Comparison of ENCODE assay signal across 9 cellular contexts in the genomic region with DNA sequence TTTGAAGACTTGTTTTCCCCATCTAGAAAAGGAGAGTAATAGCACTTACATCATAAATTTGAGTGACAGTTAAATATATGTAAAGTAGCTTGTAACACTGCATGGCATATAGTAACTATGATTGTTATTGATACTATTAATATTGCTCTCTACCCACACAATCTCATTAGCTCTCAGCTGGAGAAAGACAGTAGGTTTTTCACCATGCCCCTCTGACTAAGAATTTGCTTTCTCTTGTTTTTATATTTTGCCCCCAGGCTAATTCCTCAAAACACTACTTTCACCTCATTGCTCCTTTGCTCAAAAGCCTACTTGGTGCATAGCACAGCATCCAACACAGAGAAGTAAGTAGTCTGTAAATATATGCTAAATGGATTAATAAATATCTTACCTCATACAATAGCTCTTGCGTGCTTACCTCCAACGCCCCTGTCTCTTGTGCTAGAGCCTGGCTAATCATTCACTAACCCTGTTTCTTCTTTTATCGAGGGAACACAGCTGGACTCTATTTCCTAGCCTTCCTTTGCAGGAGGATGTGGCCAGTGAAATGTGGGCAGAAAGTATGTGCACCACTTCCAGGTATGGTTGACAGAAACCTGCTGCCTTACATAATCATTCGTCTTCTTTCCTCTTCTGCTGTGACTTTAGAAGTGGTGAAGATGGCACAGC.
A peak's percentile ranks its signal among the peaks of the same experiment; 100 is the strongest.
DNase-seq lines count a peak whose midpoint lies in the region; ATAC-seq, FAIRE-seq and TF ChIP-seq lines count a peak whose summit lies in the region.
"Had no signal": no experiment of that assay in that cellular context is flagged by ENCODE, and none has a peak within 500 bp of the region (broad histone marks: within the 10 kb centered on the region; RNA-seq: fewer than 3 reads in every experiment).

No MANE protein-coding gene starts in this region.

- CTCF ChIA-PET in HCT116 (lab: Charles Lee): no interaction called here

- H2AFZ ChIP-seq in HCT116 (ENCODE audit: low read depth, low read length, poor library complexity, severe bottlenecking): no peak overlapping the region

- peak overlapping the region; percentile 18; the same call in 1 of the 2 replicates for H3K4me2 ChIP-seq in HCT116 (ENCODE audit: low read length)

- 69 to 73% (median 71%) methylated on average over 4 of the region's 4 CpGs for WGBS in psoas muscle, 3 donors

- RAD21 ChIA-PET in HCT116 (lab: Charles Lee; ENCODE audit: low non-redundant PET in 1 of 2, low total read pairs in 2 of 2, uncharacterized antibody in 2 of 2, unreplicated experiment in 2 of 2): no interaction called here

- H3K27ac ChIP-seq in HCT116 (ENCODE audit: low read depth, low read length) (no peak overlapping the region), psoas muscle (no peak overlapping the region)

- TF ChIP-seq RAD21 in HCT116 (IDR thresholded peaks at IDR 0.05; ENCODE audit: low read depth): no peak

- H3K4me1 ChIP-seq in HCT116 (ENCODE audit: control insufficient read depth in 1 of 2, insufficient read depth in 2 of 2, low read length in 2 of 2) (peaks cover 2 to 10% of the 10 kb centered on the region in 2 experiments; a peak in 3 of 4 replicates), psoas muscle (no peaks in the 10 kb centered on the region)

- POLR2A ChIA-PET in HCT116 (lab: Charles Lee): no interaction called here

- intact Hi-C loops in HCT116 (cut with micrococcal nuclease): no loop called here
- intact Hi-C loops in psoas muscle (cut with DNase I): no loop called here
- intact Hi-C loops in left cardiac atrium (cut with DNase I): no loop called here

- H3K79me2 ChIP-seq in HCT116 (ENCODE audit: insufficient read depth, low read length): no peaks in the 10 kb centered on the region

- in situ Hi-C loops in KBM-7 (cut with MboI; ENCODE audit: low pct_unique_long_range_greater_than_20kb, low sequenced_read_pairs): no loop called here

- no peak for FAIRE-seq in HTR-8/SVneo (lab: Jason Lieb, UNC)
- FAIRE-seq: H1 had no signal

- TF ChIP-seq POLR2A in HCT116 (IDR thresholded peaks at IDR 0.05; ENCODE audit: borderline replicate concordance, extremely low read depth, insufficient read depth, insufficient read length): no peak

- TF ChIP-seq CTCF in HCT116 (IDR thresholded peaks at IDR 0.05 in 2 of 3, conservative IDR thresholded peaks at IDR 0.05 in 1 of 3; ENCODE audit: borderline replicate concordance in 1 of 3, insufficient read depth in 1 of 3, low read depth in 2 of 3, low read length in 2 of 3): no peak
- TF ChIP-seq CTCF in psoas muscle (IDR thresholded peaks at IDR 0.05): no peak

- no peak for DNase-seq in HCT116 (ENCODE audit: low read depth, low spot score)
- peak; percentile 98 for DNase-seq in KBM-7
- no peak for DNase-seq in left lobe of liver (ENCODE audit: low spot score)
- DNase-seq in psoas muscle: no peak
- DNase-seq in HTR-8/SVneo (ENCODE audit: insufficient read length, low spot score): no peak
- no peak for DNase-seq in left cardiac atrium
- DNase-seq in stimulated activated naive CD4-positive, alpha-beta T cell treated with Interleukin-2 at 50 U/mL for 16 hours (lab: John Stamatoyannopoulos, UW): no peak

- H3K36me3 ChIP-seq in HCT116 (ENCODE audit: control insufficient read depth in 1 of 2, insufficient read depth in 2 of 2, low read length in 2 of 2) (no peaks in the 10 kb centered on the region), psoas muscle (ENCODE audit: insufficient read depth in 1 of 2, low read depth in 1 of 2) (no peaks in the 10 kb centered on the region)

- H3K27me3 ChIP-seq in HCT116 (ENCODE audit: insufficient read depth, low read length) (no peaks in the 10 kb centered on the region), psoas muscle (ENCODE audit: insufficient read depth in 3 of 3, low read length in 2 of 3) (no peaks in the 10 kb centered on the region)

- BruUV-seq in HCT116 (replicated peaks; lab: Mats Ljungman, UMichigan): no TSS peak

- peak; percentile 86 for ATAC-seq in GM18517 (IDR thresholded peaks at IDR 0.05; ENCODE audit: unreplicated experiment)
- ATAC-seq in HCT116: no peak
- ATAC-seq in left lobe of liver: peak; percentile 83
- no peak for ATAC-seq in psoas muscle
- ATAC-seq in left cardiac atrium: no peak

- H3K9me2 ChIP-seq in HCT116 (ENCODE audit: insufficient read depth): no peaks in the 10 kb centered on the region

- no peak overlapping the region for H3K9ac ChIP-seq in HCT116 (ENCODE audit: low read length)

- H4K20me1 ChIP-seq in HCT116 (ENCODE audit: insufficient read depth): no peaks in the 10 kb centered on the region

- H3K4me3 ChIP-seq in HCT116 (replicated peaks in 1 of 2; ENCODE audit: low read depth in 1 of 2, low read length in 2 of 2): no peak overlapping the region
- H3K4me3 ChIP-seq in psoas muscle: no peak overlapping the region

- H3K9me3 ChIP-seq in HCT116 (ENCODE audit: control insufficient read depth in 1 of 2, insufficient read depth in 1 of 2, low read depth in 1 of 2, low read length in 2 of 2): no peaks in the 10 kb centered on the region
- no peaks in the 10 kb centered on the region for H3K9me3 ChIP-seq in psoas muscle

TF ChIP-seq in HCT116, 20 proteins besides CTCF, POLR2A, EP300 and RAD21:
- TF ChIP-seq, protein P1, sequence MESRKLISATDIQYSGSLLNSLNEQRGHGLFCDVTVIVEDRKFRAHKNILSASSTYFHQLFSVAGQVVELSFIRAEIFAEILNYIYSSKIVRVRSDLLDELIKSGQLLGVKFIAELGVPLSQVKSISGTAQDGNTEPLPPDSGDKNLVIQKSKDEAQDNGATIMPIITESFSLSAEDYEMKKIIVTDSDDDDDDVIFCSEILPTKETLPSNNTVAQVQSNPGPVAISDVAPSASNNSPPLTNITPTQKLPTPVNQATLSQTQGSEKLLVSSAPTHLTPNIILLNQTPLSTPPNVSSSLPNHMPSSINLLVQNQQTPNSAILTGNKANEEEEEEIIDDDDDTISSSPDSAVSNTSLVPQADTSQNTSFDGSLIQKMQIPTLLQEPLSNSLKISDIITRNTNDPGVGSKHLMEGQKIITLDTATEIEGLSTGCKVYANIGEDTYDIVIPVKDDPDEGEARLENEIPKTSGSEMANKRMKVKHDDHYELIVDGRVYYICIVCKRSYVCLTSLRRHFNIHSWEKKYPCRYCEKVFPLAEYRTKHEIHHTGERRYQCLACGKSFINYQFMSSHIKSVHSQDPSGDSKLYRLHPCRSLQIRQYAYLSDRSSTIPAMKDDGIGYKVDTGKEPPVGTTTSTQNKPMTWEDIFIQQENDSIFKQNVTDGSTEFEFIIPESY (IDR thresholded peaks at IDR 0.05; ENCODE audit: extremely low read depth, insufficient replicate concordance, low read length): no peak
- TF ChIP-seq, protein P2, sequence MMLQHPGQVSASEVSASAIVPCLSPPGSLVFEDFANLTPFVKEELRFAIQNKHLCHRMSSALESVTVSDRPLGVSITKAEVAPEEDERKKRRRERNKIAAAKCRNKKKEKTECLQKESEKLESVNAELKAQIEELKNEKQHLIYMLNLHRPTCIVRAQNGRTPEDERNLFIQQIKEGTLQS (IDR thresholded peaks at IDR 0.05): no peak
- no peak for TF ChIP-seq CBX3 (IDR thresholded peaks at IDR 0.05; ENCODE audit: low read depth)
- no peak for TF ChIP-seq TCF7L2 (IDR thresholded peaks at IDR 0.05; ENCODE audit: borderline replicate concordance, extremely low read depth, insufficient read depth, insufficient read length)
- no peak for TF ChIP-seq ELF1 (IDR thresholded peaks at IDR 0.05; ENCODE audit: borderline replicate concordance, low read depth)
- TF ChIP-seq SIN3A (IDR thresholded peaks at IDR 0.05; ENCODE audit: low read depth): no peak
- TF ChIP-seq, protein P3, sequence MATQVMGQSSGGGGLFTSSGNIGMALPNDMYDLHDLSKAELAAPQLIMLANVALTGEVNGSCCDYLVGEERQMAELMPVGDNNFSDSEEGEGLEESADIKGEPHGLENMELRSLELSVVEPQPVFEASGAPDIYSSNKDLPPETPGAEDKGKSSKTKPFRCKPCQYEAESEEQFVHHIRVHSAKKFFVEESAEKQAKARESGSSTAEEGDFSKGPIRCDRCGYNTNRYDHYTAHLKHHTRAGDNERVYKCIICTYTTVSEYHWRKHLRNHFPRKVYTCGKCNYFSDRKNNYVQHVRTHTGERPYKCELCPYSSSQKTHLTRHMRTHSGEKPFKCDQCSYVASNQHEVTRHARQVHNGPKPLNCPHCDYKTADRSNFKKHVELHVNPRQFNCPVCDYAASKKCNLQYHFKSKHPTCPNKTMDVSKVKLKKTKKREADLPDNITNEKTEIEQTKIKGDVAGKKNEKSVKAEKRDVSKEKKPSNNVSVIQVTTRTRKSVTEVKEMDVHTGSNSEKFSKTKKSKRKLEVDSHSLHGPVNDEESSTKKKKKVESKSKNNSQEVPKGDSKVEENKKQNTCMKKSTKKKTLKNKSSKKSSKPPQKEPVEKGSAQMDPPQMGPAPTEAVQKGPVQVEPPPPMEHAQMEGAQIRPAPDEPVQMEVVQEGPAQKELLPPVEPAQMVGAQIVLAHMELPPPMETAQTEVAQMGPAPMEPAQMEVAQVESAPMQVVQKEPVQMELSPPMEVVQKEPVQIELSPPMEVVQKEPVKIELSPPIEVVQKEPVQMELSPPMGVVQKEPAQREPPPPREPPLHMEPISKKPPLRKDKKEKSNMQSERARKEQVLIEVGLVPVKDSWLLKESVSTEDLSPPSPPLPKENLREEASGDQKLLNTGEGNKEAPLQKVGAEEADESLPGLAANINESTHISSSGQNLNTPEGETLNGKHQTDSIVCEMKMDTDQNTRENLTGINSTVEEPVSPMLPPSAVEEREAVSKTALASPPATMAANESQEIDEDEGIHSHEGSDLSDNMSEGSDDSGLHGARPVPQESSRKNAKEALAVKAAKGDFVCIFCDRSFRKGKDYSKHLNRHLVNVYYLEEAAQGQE (IDR thresholded peaks at IDR 0.05; ENCODE audit: low read depth): no peak
- TF ChIP-seq YY1 (IDR thresholded peaks at IDR 0.05; ENCODE audit: extremely low read depth, insufficient replicate concordance, low read depth, low read length): no peak
- no peak for TF ChIP-seq POLR2AphosphoS5 (IDR thresholded peaks at IDR 0.05; ENCODE audit: low read depth, low read length)
- TF ChIP-seq JUND (IDR thresholded peaks at IDR 0.05): no peak
- no peak for TF ChIP-seq EGR1 (IDR thresholded peaks at IDR 0.05; ENCODE audit: low read depth)
- no peak for TF ChIP-seq EZH2 (IDR thresholded peaks at IDR 0.05)
TF ChIP-seq in HCT116: peak in this region for 0.

Comparison
In these comparisons a context has a peak if more than half of its experiments do, and no peak if none do; other contexts are left out.
1. ATAC-seq: peak in GM18517 (single experiment) and left lobe of liver (single experiment); none in HCT116 (single experiment), psoas muscle (0 of 4) and left cardiac atrium (0 of 2).